In genomic region chr2:174662459-174662858, GRCh38 we compare ENCODE assay signal across 13 cellular contexts.
DNase-seq lines count a peak whose midpoint lies in the region; ATAC-seq and TF ChIP-seq lines count a peak whose summit lies in the region.
"Had no signal": no experiment of that assay in that cellular context is flagged by ENCODE, and none has a peak within 500 bp of the region (broad histone marks: within the 10 kb centered on the region; RNA-seq: fewer than 3 reads in every experiment).

No MANE protein-coding gene starts in this region.

- H3K9me3 ChIP-seq in vagina, result no peaks in the 10 kb centered on the region
- H3K9me3 ChIP-seq: Peyer's patch had no signal

- H3K4me3 Mint-ChIP-seq in activated T-cell treated with anti-CD3 and anti-CD28 coated beads, Interleukin-2, amount 50 U/mL, for 72 hours, result no peak overlapping the region
- H3K4me3 Mint-ChIP-seq in MCF 10A (ENCODE audit: unreplicated experiment), result no peak overlapping the region
- no peak overlapping the region for H3K4me3 Mint-ChIP-seq in activated CD8-positive, alpha-beta T cell treated with anti-CD3 and anti-CD28 coated beads for 36 hours
- H3K4me3 Mint-ChIP-seq: activated T-helper 17 cell treated with anti-CD3 and anti-CD28 coated beads, Interleukin-2, amount 50 U/mL, for 72 hours; WTC11 had no signal

- H3K4me1 Mint-ChIP-seq in activated T-cell treated with anti-CD3 and anti-CD28 coated beads, Interleukin-2, amount 50 U/mL, for 72 hours (ENCODE audit: low read depth), result peaks cover 49% of the 10 kb centered on the region
- peaks cover 20% of the 10 kb centered on the region for H3K4me1 Mint-ChIP-seq in MCF 10A (ENCODE audit: insufficient read depth, unreplicated experiment)
- peaks cover 34% of the 10 kb centered on the region for H3K4me1 Mint-ChIP-seq in activated CD8-positive, alpha-beta T cell treated with anti-CD3 and anti-CD28 coated beads for 36 hours (ENCODE audit: low read depth)

- DNase-seq in activated T-cell treated with anti-CD3 and anti-CD28 coated beads, Interleukin-2, amount 50 U/mL, for 72 hours, result no peak
- no peak for DNase-seq in activated T-cell treated with anti-CD3 and anti-CD28 coated beads, Interleukin-2, amount 50 U/mL, for 1 hour
- peak; percentile 47 for DNase-seq in MCF 10A (ENCODE audit: unreplicated experiment)
- DNase-seq in iris pigment epithelial cell (ENCODE audit: low read depth), result peak; percentile 76
- DNase-seq in vagina (ENCODE audit: extremely low spot score in 2 of 2), result no peak
- no peak for DNase-seq in activated CD8-positive, alpha-beta T cell treated with anti-CD3 and anti-CD28 coated beads for 36 hours
- DNase-seq: effector CD4-positive, alpha-beta T cell; Peyer's patch had no signal

- no TSS peak for BruUV-seq in MCF 10A (replicated peaks; lab: Mats Ljungman, UMichigan)

- intact Hi-C loops in MCF 10A (cut with micrococcal nuclease) (no loop called here), vagina (cut with DNase I) (no loop called here)
- intact Hi-C loops in activated CD8-positive, alpha-beta T cell treated with anti-CD3 and anti-CD28 coated beads for 36 hours (cut with micrococcal nuclease), result no loop called here

- H3K27ac Mint-ChIP-seq in activated T-cell treated with anti-CD3 and anti-CD28 coated beads, Interleukin-2, amount 50 U/mL, for 72 hours, result peak overlapping the region; percentile 49
- no peak overlapping the region for H3K27ac Mint-ChIP-seq in MCF 10A (ENCODE audit: low read depth, unreplicated experiment)
- H3K27ac Mint-ChIP-seq in activated CD8-positive, alpha-beta T cell treated with anti-CD3 and anti-CD28 coated beads for 36 hours, result no peak overlapping the region
- H3K27ac Mint-ChIP-seq: activated T-helper 17 cell treated with anti-CD3 and anti-CD28 coated beads, Interleukin-2, amount 50 U/mL, for 72 hours; WTC11 had no signal

- no peaks in the 10 kb centered on the region for H3K36me3 Mint-ChIP-seq in activated T-cell treated with anti-CD3 and anti-CD28 coated beads, Interleukin-2, amount 50 U/mL, for 72 hours (ENCODE audit: insufficient read depth in 2 of 2)
- no peaks in the 10 kb centered on the region for H3K36me3 Mint-ChIP-seq in MCF 10A (ENCODE audit: insufficient read depth, unreplicated experiment)
- peaks cover 2% of the 10 kb centered on the region for H3K36me3 Mint-ChIP-seq in activated CD8-positive, alpha-beta T cell treated with anti-CD3 and anti-CD28 coated beads for 36 hours (ENCODE audit: low read depth)
- H3K36me3 Mint-ChIP-seq: WTC11 had no signal

- ATAC-seq in activated T-cell treated with anti-CD3 and anti-CD28 coated beads, Interleukin-2, amount 50 U/mL, for 72 hours (replicated peaks in 1 of 2), result no peak
- ATAC-seq in HG03280 (IDR thresholded peaks at IDR 0.05; ENCODE audit: unreplicated experiment) (no peak), HG02973 (IDR thresholded peaks at IDR 0.05; ENCODE audit: unreplicated experiment) (no peak)
- ATAC-seq in activated CD8-positive, alpha-beta T cell treated with anti-CD3 and anti-CD28 coated beads for 36 hours, result no peak
- ATAC-seq: activated T-helper 17 cell treated with anti-CD3 and anti-CD28 coated beads, Interleukin-2, amount 50 U/mL, for 72 hours; WTC11 had no signal

- no peaks in the 10 kb centered on the region for H3K9me3 Mint-ChIP-seq in activated T-cell treated with anti-CD3 and anti-CD28 coated beads, Interleukin-2, amount 50 U/mL, for 72 hours
- H3K9me3 Mint-ChIP-seq in MCF 10A (ENCODE audit: unreplicated experiment), result no peaks in the 10 kb centered on the region
- H3K9me3 Mint-ChIP-seq in activated CD8-positive, alpha-beta T cell treated with anti-CD3 and anti-CD28 coated beads for 36 hours, result no peaks in the 10 kb centered on the region
- H3K9me3 Mint-ChIP-seq: activated T-helper 17 cell treated with anti-CD3 and anti-CD28 coated beads, Interleukin-2, amount 50 U/mL, for 72 hours; WTC11 had no signal

- CTCF ChIA-PET in MCF 10A (lab: Yijun Ruan, JAX), result interaction anchor here (0.6 kb wide), 1 partner anchor 8 kb away, joined by 3 read pairs; no protein-coding TSS in a partner anchor
- CTCF ChIA-PET in activated CD8-positive, alpha-beta T cell treated with anti-CD3 and anti-CD28 coated beads for 36 hours (lab: Charles Lee), result interaction anchor here (1.2 kb wide), 1 partner anchor 36 kb away, joined by 3 read pairs; no protein-coding TSS in a partner anchor

- no peak for TF ChIP-seq CTCF in MCF 10A (IDR thresholded peaks at IDR 0.05; ENCODE audit: unreplicated experiment)
- TF ChIP-seq CTCF in vagina (IDR thresholded peaks at IDR 0.05), result no peak
- no peak for TF ChIP-seq CTCF in activated CD8-positive, alpha-beta T cell treated with anti-CD3 and anti-CD28 coated beads for 36 hours (IDR thresholded peaks at IDR 0.05)

- H3K27ac ChIP-seq in vagina, result peak overlapping the region; percentile 84
- H3K27ac ChIP-seq: 22Rv1 had no signal

- no peaks in the 10 kb centered on the region for H3K27me3 Mint-ChIP-seq in activated T-cell treated with anti-CD3 and anti-CD28 coated beads, Interleukin-2, amount 50 U/mL, for 72 hours (ENCODE audit: low read depth)
- no peaks in the 10 kb centered on the region for H3K27me3 Mint-ChIP-seq in MCF 10A (ENCODE audit: insufficient read depth, unreplicated experiment)
- no peaks in the 10 kb centered on the region for H3K27me3 Mint-ChIP-seq in activated CD8-positive, alpha-beta T cell treated with anti-CD3 and anti-CD28 coated beads for 36 hours
- H3K27me3 Mint-ChIP-seq: activated T-helper 17 cell treated with anti-CD3 and anti-CD28 coated beads, Interleukin-2, amount 50 U/mL, for 72 hours had no signal

- H3K4me1 ChIP-seq in vagina, result peaks cover 45% of the 10 kb centered on the region

- POLR2A ChIA-PET in MCF 10A (lab: Yijun Ruan, JAX), result no interaction called here
- POLR2A ChIA-PET in activated CD8-positive, alpha-beta T cell treated with anti-CD3 and anti-CD28 coated beads for 36 hours (lab: Charles Lee), result interaction anchor here (1.0 kb wide), 1 partner anchor 11 kb away, joined by 3 read pairs; no protein-coding TSS in a partner anchor

- TF ChIP-seq POLR2A in vagina (IDR thresholded peaks at IDR 0.05), result no peak

- no peaks in the 10 kb centered on the region for H3K36me3 ChIP-seq in vagina
- H3K36me3 ChIP-seq: Peyer's patch had no signal

- H3K4me3 ChIP-seq in vagina, result no peak overlapping the region
- H3K4me3 ChIP-seq: Peyer's patch had no signal

- H3K27me3 ChIP-seq in vagina, result no peaks in the 10 kb centered on the region
- H3K27me3 ChIP-seq: Peyer's patch had no signal

Comparison
In these comparisons a context has a peak if more than half of its experiments do, and no peak if none do; other contexts are left out.
1. DNase-seq: peak in MCF 10A (single experiment) and iris pigment epithelial cell (single experiment); none in activated T-cell treated with anti-CD3 and anti-CD28 coated beads, Interleukin-2, amount 50 U/mL, for 72 hours (0 of 2), activated T-cell treated with anti-CD3 and anti-CD28 coated beads, Interleukin-2, amount 50 U/mL, for 1 hour (single experiment), vagina (0 of 2) and activated CD8-positive, alpha-beta T cell treated with anti-CD3 and anti-CD28 coated beads for 36 hours (single experiment).